In genomic region chrX:100768679-100769338, GRCh38 we compare ENCODE assay signal across 8 cellular contexts. TPM values are rescaled to one million over a fixed set of nuclear protein-coding genes. Genes with fewer than 3 reads are reported as not detected.
DNase-seq lines count a peak whose midpoint lies in the region; ATAC-seq and FAIRE-seq lines count a peak whose summit lies in the region.

No MANE protein-coding gene starts in this region.

- no peak overlapping the region for H2AK5ac ChIP-seq in mesenchymal stem cell (ENCODE audit: low read length, severe bottlenecking)

- no peaks in the 10 kb centered on the region for H3K9me3 Mint-ChIP-seq in activated CD4-positive, alpha-beta memory T cell treated with anti-CD3 and anti-CD28 coated beads for 36 hours

- peak; percentile 63 for ATAC-seq in HG03108 (IDR thresholded peaks at IDR 0.05; ENCODE audit: unreplicated experiment)
- no peak for ATAC-seq in HG03196 (IDR thresholded peaks at IDR 0.05; ENCODE audit: unreplicated experiment)

- no peak overlapping the region for H4K8ac ChIP-seq in mesenchymal stem cell (ENCODE audit: low read length)

- no peaks in the 10 kb centered on the region for H3K4me1 Mint-ChIP-seq in activated CD4-positive, alpha-beta memory T cell treated with anti-CD3 and anti-CD28 coated beads for 36 hours (ENCODE audit: low read depth)

- no peaks in the 10 kb centered on the region for H3K9me3 ChIP-seq in mesenchymal stem cell (ENCODE audit: control insufficient read depth, low read length)

- intact Hi-C loops in activated CD4-positive, alpha-beta memory T cell treated with anti-CD3 and anti-CD28 coated beads for 36 hours (cut with micrococcal nuclease): loop anchor here (1.0 to 2.0 kb wide), 3 partner anchors 84 to 250 kb away; no protein-coding TSS in a partner anchor

- FAIRE-seq in G401.6 (lab: Jason Lieb, UNC): peak; percentile 92

- H3K27ac Mint-ChIP-seq in activated CD4-positive, alpha-beta memory T cell treated with anti-CD3 and anti-CD28 coated beads for 36 hours: no peak overlapping the region

- WGBS in mesenchymal stem cell: 0% methylated on average over 4 of the region's 7 CpGs

- no peak overlapping the region for H2AFZ ChIP-seq in mesenchymal stem cell (ENCODE audit: low read depth, low read length)

- DNase-seq in NCI-H526 treated with DMSO at 0.1 percent for 48 hours (lab: John Stamatoyannopoulos, UW) (peak; percentile 34), mesenchymal stem cell (peak; percentile 63)
- DNase-seq in activated CD4-positive, alpha-beta memory T cell treated with anti-CD3 and anti-CD28 coated beads for 36 hours: peak; percentile 86
- DNase-seq in effector CD4-positive, alpha-beta T cell: peak; percentile 87
- DNase-seq in stimulated activated CD8-positive, alpha-beta memory T cell treated with anti-CD3 and anti-CD28 coated beads, Interleukin-4, amount 100 ng/mL, for 24 hours (ENCODE audit: low read depth): peak; percentile 83

- H3K18ac ChIP-seq in mesenchymal stem cell (ENCODE audit: low read depth in 1 of 2, low read length in 2 of 2): no peak overlapping the region

- H3K4me3 ChIP-seq in mesenchymal stem cell (ENCODE audit: insufficient read depth in 1 of 2, low read depth in 1 of 2, low read length in 2 of 2): no peak overlapping the region

- no peaks in the 10 kb centered on the region for H3K36me3 Mint-ChIP-seq in activated CD4-positive, alpha-beta memory T cell treated with anti-CD3 and anti-CD28 coated beads for 36 hours

- POLR2A ChIA-PET in activated CD4-positive, alpha-beta memory T cell treated with anti-CD3 and anti-CD28 coated beads for 36 hours (lab: Charles Lee): no interaction called here

- no peak overlapping the region for H3K9ac ChIP-seq in mesenchymal stem cell (ENCODE audit: low read length)

- H3K14ac ChIP-seq in mesenchymal stem cell (ENCODE audit: low read length in 2 of 2): no peak overlapping the region

- H3K36me3 ChIP-seq in mesenchymal stem cell (ENCODE audit: control insufficient read depth in 1 of 2, insufficient read depth in 2 of 2, low read depth in 1 of 2, low read length in 2 of 2): no peaks in the 10 kb centered on the region

- CTCF ChIA-PET in activated CD4-positive, alpha-beta memory T cell treated with anti-CD3 and anti-CD28 coated beads for 36 hours (lab: Charles Lee): interaction anchor here (0.5 to 4.1 kb wide), 33 partner anchors 9 to 257 kb away, joined by 3 to 91 read pairs (median 5); partner anchors contain the start of gene SYTL4

- H3K27me3 Mint-ChIP-seq in activated CD4-positive, alpha-beta memory T cell treated with anti-CD3 and anti-CD28 coated beads for 36 hours: no peaks in the 10 kb centered on the region

- H3K79me1 ChIP-seq in mesenchymal stem cell (replicated peaks; ENCODE audit: low read length, poor library complexity, severe bottlenecking): no peaks in the 10 kb centered on the region

- no peak overlapping the region for H3K4me3 Mint-ChIP-seq in activated CD4-positive, alpha-beta memory T cell treated with anti-CD3 and anti-CD28 coated beads for 36 hours

- peaks cover 0 to 36% of the 10 kb centered on the region in 2 experiments for H3K27me3 ChIP-seq in mesenchymal stem cell (ENCODE audit: control insufficient read depth in 1 of 2, insufficient read depth in 1 of 2, low read length in 2 of 2)

- H2BK12ac ChIP-seq in mesenchymal stem cell (ENCODE audit: low read length in 2 of 2): no peak overlapping the region

- H2BK5ac ChIP-seq in mesenchymal stem cell (ENCODE audit: low read depth, low read length, poor library complexity, severe bottlenecking): no peak overlapping the region

- H3K4me2 ChIP-seq in mesenchymal stem cell (ENCODE audit: low read length, poor library complexity, severe bottlenecking): no peak overlapping the region

- H2BK15ac ChIP-seq in mesenchymal stem cell (ENCODE audit: low read depth, poor library complexity, severe bottlenecking): no peak overlapping the region

- no peak overlapping the region for H4K91ac ChIP-seq in mesenchymal stem cell (ENCODE audit: low read length)

- no peak overlapping the region for H3K23ac ChIP-seq in mesenchymal stem cell (ENCODE audit: low read length in 2 of 2)

- no peaks in the 10 kb centered on the region for H3K4me1 ChIP-seq in mesenchymal stem cell (ENCODE audit: control insufficient read depth, insufficient read depth, low read depth, low read length)

- no peak overlapping the region for H3K4ac ChIP-seq in mesenchymal stem cell (ENCODE audit: low read depth in 1 of 2, low read length in 2 of 2)

- H2BK120ac ChIP-seq in mesenchymal stem cell (ENCODE audit: low read depth, low read length): no peak overlapping the region

- H3K27ac ChIP-seq in mesenchymal stem cell (ENCODE audit: low read length, poor library complexity, severe bottlenecking): no peak overlapping the region

RNA-seq across cellular contexts. Expression of gene SYTL4, which starts 36.9 kb away (rescaled TPM):
- total RNA-seq in activated CD4-positive, alpha-beta memory T cell treated with anti-CD3 and anti-CD28 coated beads for 36 hours: not detected
- polyA plus RNA-seq in mesenchymal stem cell (2013, experiment 1 of 2): 3.0 TPM
- 2.6 TPM for polyA plus RNA-seq in mesenchymal stem cell (2013, experiment 2 of 2)

RNA-seq across cellular contexts. Expression of gene CSTF2, which starts 51.4 kb away (rescaled TPM):
- 10 to 100 TPM; 41.3 to 42.8 TPM for total RNA-seq in activated CD4-positive, alpha-beta memory T cell treated with anti-CD3 and anti-CD28 coated beads for 36 hours
- 8.2 TPM for polyA plus RNA-seq in mesenchymal stem cell (2013, experiment 1 of 2)
- 8.3 TPM for polyA plus RNA-seq in mesenchymal stem cell (2013, experiment 2 of 2)

Comparison
In these comparisons a context has a peak if more than half of its experiments do, and no peak if none do; other contexts are left out.
1. DNase-seq: peak in every context shown above with its lines; median percentile 87 in effector CD4-positive, alpha-beta T cell; 86 in activated CD4-positive, alpha-beta memory T cell treated with anti-CD3 and anti-CD28 coated beads for 36 hours; 83 in stimulated activated CD8-positive, alpha-beta memory T cell treated with anti-CD3 and anti-CD28 coated beads, Interleukin-4, amount 100 ng/mL, for 24 hours; 63 in mesenchymal stem cell; 34 in NCI-H526 treated with DMSO at 0.1 percent for 48 hours.